ENCODE assay signal across 9 cellular contexts in genomic region chr3:50194903-50195500, GRCh38. TPM values are rescaled to one million over a fixed set of nuclear protein-coding genes. Genes with fewer than 3 reads are reported as not detected.
DNase-seq lines count a peak whose midpoint lies in the region; ATAC-seq and TF ChIP-seq lines count a peak whose summit lies in the region.
"Had no signal": no experiment of that assay in that cellular context is flagged by ENCODE, and none has a peak within 500 bp of the region (broad histone marks: within the 10 kb centered on the region; RNA-seq: fewer than 3 reads in every experiment).

No MANE protein-coding gene starts in this region.

- no peaks in the 10 kb centered on the region for H3K27me3 ChIP-seq in PC-3 (ENCODE audit: low read length)
- peaks cover 27% of the 10 kb centered on the region for H3K27me3 ChIP-seq in osteoblast (ENCODE audit: insufficient read depth, low read length)
- H3K27me3 ChIP-seq: MG63 had no signal

- BruUV-seq in PC-3 (replicated peaks; lab: Mats Ljungman, UMichigan) (no TSS peak), MCF 10A (replicated peaks; lab: Mats Ljungman, UMichigan) (no TSS peak)

- TF ChIP-seq CTCF in GM10248 (IDR thresholded peaks at IDR 0.05; ENCODE audit: control extremely low read depth, extremely low read depth, low read depth, missing control alignments) (no peak), PC-3 (conservative IDR thresholded peaks at IDR 0.05; ENCODE audit: low read depth, low read length) (no peak), MCF 10A (IDR thresholded peaks at IDR 0.05; ENCODE audit: unreplicated experiment) (no peak), osteoblast (IDR thresholded peaks at IDR 0.05; ENCODE audit: extremely low read depth, low read depth, low read length) (no peak)

- no peak overlapping the region for H3K27ac Mint-ChIP-seq in MCF 10A (ENCODE audit: low read depth, unreplicated experiment)

- peak; percentile 12; the same call in 1 of the 2 replicates for ATAC-seq in PC-3
- no peak for ATAC-seq in HG02678 (IDR thresholded peaks at IDR 0.05; ENCODE audit: unreplicated experiment)

- no peaks in the 10 kb centered on the region for H3K79me2 ChIP-seq in PC-3 (ENCODE audit: low read length)
- H3K79me2 ChIP-seq in osteoblast (ENCODE audit: insufficient read depth, low read length): no peaks in the 10 kb centered on the region

- H3K9ac ChIP-seq in PC-3 (ENCODE audit: low read length): no peak overlapping the region

- H2AFZ ChIP-seq in PC-3 (ENCODE audit: low read length) (no peak overlapping the region), osteoblast (ENCODE audit: low read length) (peak overlapping the region; percentile 35)

- H3K27me3 Mint-ChIP-seq in MCF 10A (ENCODE audit: insufficient read depth, unreplicated experiment): no peaks in the 10 kb centered on the region

- H3K9me3 ChIP-seq in PC-3 (ENCODE audit: low read length) (no peaks in the 10 kb centered on the region), osteoblast (ENCODE audit: low read depth, low read length) (no peaks in the 10 kb centered on the region)
- H3K9me3 ChIP-seq: MG63 had no signal

- no peaks in the 10 kb centered on the region for H3K9me2 ChIP-seq in PC-3 (replicated peaks; ENCODE audit: low read length)

- no peaks in the 10 kb centered on the region for H3K36me3 Mint-ChIP-seq in MCF 10A (ENCODE audit: insufficient read depth, unreplicated experiment)

- intact Hi-C loops in PC-3 (cut with micrococcal nuclease) (loop anchor here (5.0 kb wide), 1 partner anchor 127 kb away; the partner anchor contains the start of gene HYAL2), MCF 10A (cut with micrococcal nuclease) (no loop called here)

- H3K27ac ChIP-seq in PC-3 (ENCODE audit: low read length) (no peak overlapping the region), osteoblast (ENCODE audit: low read depth, low read length) (no peak overlapping the region)

- H3K36me3 ChIP-seq in PC-3 (ENCODE audit: low read depth, low read length): no peaks in the 10 kb centered on the region
- H3K36me3 ChIP-seq in osteoblast (ENCODE audit: insufficient read depth, low read length): no peaks in the 10 kb centered on the region
- H3K36me3 ChIP-seq: MG63 had no signal

- no peak overlapping the region for H3K4me3 ChIP-seq in PC-3 (ENCODE audit: low read length)
- H3K4me3 ChIP-seq in osteoblast (ENCODE audit: insufficient read depth, low read length): peak overlapping the region; percentile 30
- H3K4me3 ChIP-seq: MG63 had no signal

- H3K4me3 Mint-ChIP-seq in MCF 10A (ENCODE audit: unreplicated experiment): no peak overlapping the region

- POLR2A ChIA-PET in GM10248 (lab: Yijun Ruan, JAX): interaction anchor here (0.6 kb wide), 1 partner anchor 32 kb away, joined by 3 read pairs; no protein-coding TSS in a partner anchor
- POLR2A ChIA-PET in PC-3 (lab: Charles Lee; ENCODE audit: unreplicated experiment): no interaction called here
- POLR2A ChIA-PET in MCF 10A (lab: Yijun Ruan, JAX): interaction anchor here (1.3 kb wide), 1 partner anchor 31 kb away, joined by 6 read pairs; no protein-coding TSS in a partner anchor

- no peaks in the 10 kb centered on the region for H3K4me1 Mint-ChIP-seq in MCF 10A (ENCODE audit: insufficient read depth, unreplicated experiment)

- H3F3A ChIP-seq in PC-3 (ENCODE audit: low read length, unreplicated experiment): no peaks in the 10 kb centered on the region

- H3K4me1 ChIP-seq in PC-3 (ENCODE audit: insufficient read depth, low read length) (no peaks in the 10 kb centered on the region; the same call in 1 of the 2 replicates), osteoblast (ENCODE audit: insufficient read depth, low read length) (no peaks in the 10 kb centered on the region)

- H4K20me1 ChIP-seq in PC-3 (ENCODE audit: low read length) (no peaks in the 10 kb centered on the region), osteoblast (ENCODE audit: insufficient read depth, low read length) (no peaks in the 10 kb centered on the region)

- no peaks in the 10 kb centered on the region for H3K9me3 Mint-ChIP-seq in MCF 10A (ENCODE audit: unreplicated experiment)

- DNase-seq in GM10248 (ENCODE audit: extremely low spot score) (peak; percentile 69), PC-3 (peak; percentile 21), MCF 10A (ENCODE audit: unreplicated experiment) (peak; percentile 27), osteoblast (ENCODE audit: insufficient read length, low spot score, missing footprints) (no peak), SW 1271 (lab: John Stamatoyannopoulos, UW) (no peak), inferior parietal cortex (ENCODE audit: extremely low spot score) (no peak), HK-2 (ENCODE audit: unreplicated experiment) (no peak)

- H3K4me2 ChIP-seq in PC-3 (ENCODE audit: low read length) (no peak overlapping the region), osteoblast (ENCODE audit: insufficient read depth, low read length) (peak overlapping the region; percentile 43)

- CTCF ChIA-PET in GM10248 (lab: Yijun Ruan, JAX) (interaction anchor here (0.7 to 16.1 kb wide), 25 partner anchors 10 to 392 kb away, joined by 3 to 393 read pairs (median 5); partner anchors contain the start of genes GNAI2, IFRD2, INKA1 and SLC38A3), PC-3 (lab: Charles Lee) (interaction anchor here (0.5 to 3.4 kb wide), 8 partner anchors 17 to 1190 kb away, joined by 3 to 22 read pairs (median 3); partner anchors contain the start of gene MANF), MCF 10A (lab: Yijun Ruan, JAX) (interaction anchor here (0.6 to 16.0 kb wide), 15 partner anchors 9 to 78 kb away, joined by 3 to 245 read pairs (median 4); partner anchors contain the start of genes SEMA3B and SLC38A3)

RNA-seq across cellular contexts. Expression of gene GNAT1, which starts 3.6 kb away (rescaled TPM):
- total RNA-seq in PC-3 (2014; rRNA removed) (0.22 TPM in 1 of 2 replicates, not detected in the other), MCF 10A (2022) (0.49 TPM in 1 of 2 replicates, not detected in the other), osteoblast (not detected in 2 replicates)

RNA-seq across cellular contexts. Expression of gene SLC38A3, which starts 10.1 kb away (rescaled TPM):
- total RNA-seq in PC-3 (2014; rRNA removed): 0.17 and 3.3 TPM in 2 replicates
- total RNA-seq in MCF 10A (2022): not detected in 2 replicates
- 0.29 and 0.36 TPM in 2 replicates for total RNA-seq in osteoblast

RNA-seq across cellular contexts. Expression of gene SEMA3F, which starts 39.9 kb away (rescaled TPM):
- total RNA-seq in PC-3 (2014; rRNA removed) (47.3 and 50.5 TPM in 2 replicates), MCF 10A (2022) (34.6 and 51.5 TPM in 2 replicates), osteoblast (5.1 and 16.5 TPM in 2 replicates)

RNA-seq across cellular contexts. Expression of gene GNAI2, which starts 41.0 kb away (rescaled TPM):
- total RNA-seq in PC-3 (2014; rRNA removed) (221 and 254 TPM in 2 replicates), MCF 10A (2022) (122 and 123 TPM in 2 replicates), osteoblast (223 and 248 TPM in 2 replicates)

Comparison
In these comparisons a context has a peak if more than half of its experiments do, and no peak if none do; other contexts are left out.
1. DNase-seq: peak in GM10248 (single experiment), PC-3 (single experiment) and MCF 10A (single experiment); none in osteoblast (single experiment), SW 1271 (0 of 2), inferior parietal cortex (single experiment) and HK-2 (single experiment).